Comparison of ENCODE assay signal across 1 cellular context in genomic region chr16:21629602-21630539, GRCh38.
TF ChIP-seq lines count a peak whose summit lies in the region.

No MANE protein-coding gene starts in this region.

TF ChIP-seq in HepG2, 621 proteins besides CTCF, POLR2A, EP300 and RAD21:
- peak; percentile 55 to 78 for TF ChIP-seq MAFK (conservative IDR thresholded peaks at IDR 0.05 in 1 of 2, IDR thresholded peaks at IDR 0.05 in 1 of 2; ENCODE audit: low read length in 2 of 2)
- peak; percentile 13; the same call in 1 of the 2 replicates for TF ChIP-seq ZNF768 (CRISPR knock-in tag; IDR thresholded peaks at IDR 0.05)
- peak; percentile 37 for TF ChIP-seq AGO2 (optimal IDR thresholded peaks at IDR 0.05; ENCODE audit: low read depth, low read length)
- TF ChIP-seq ZNF687 (CRISPR knock-in tag; IDR thresholded peaks at IDR 0.05): peak; percentile 21; the same call in 1 of the 2 replicates
- peak; percentile 51; the same call in 1 of the 2 replicates for TF ChIP-seq NFYC (CRISPR knock-in tag; IDR thresholded peaks at IDR 0.05)
- peak; percentile 65 for TF ChIP-seq MAFF (IDR thresholded peaks at IDR 0.05; ENCODE audit: low read depth, low read length)
- peak; percentile 71 for TF ChIP-seq NFYB (CRISPR knock-in tag; IDR thresholded peaks at IDR 0.05)
- TF ChIP-seq, protein P1, sequence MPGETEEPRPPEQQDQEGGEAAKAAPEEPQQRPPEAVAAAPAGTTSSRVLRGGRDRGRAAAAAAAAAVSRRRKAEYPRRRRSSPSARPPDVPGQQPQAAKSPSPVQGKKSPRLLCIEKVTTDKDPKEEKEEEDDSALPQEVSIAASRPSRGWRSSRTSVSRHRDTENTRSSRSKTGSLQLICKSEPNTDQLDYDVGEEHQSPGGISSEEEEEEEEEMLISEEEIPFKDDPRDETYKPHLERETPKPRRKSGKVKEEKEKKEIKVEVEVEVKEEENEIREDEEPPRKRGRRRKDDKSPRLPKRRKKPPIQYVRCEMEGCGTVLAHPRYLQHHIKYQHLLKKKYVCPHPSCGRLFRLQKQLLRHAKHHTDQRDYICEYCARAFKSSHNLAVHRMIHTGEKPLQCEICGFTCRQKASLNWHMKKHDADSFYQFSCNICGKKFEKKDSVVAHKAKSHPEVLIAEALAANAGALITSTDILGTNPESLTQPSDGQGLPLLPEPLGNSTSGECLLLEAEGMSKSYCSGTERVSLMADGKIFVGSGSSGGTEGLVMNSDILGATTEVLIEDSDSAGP (CRISPR knock-in tag; IDR thresholded peaks at IDR 0.05; ENCODE audit: borderline replicate concordance): peak; percentile 29; the same call in 1 of the 2 replicates
